In the genomic region with DNA sequence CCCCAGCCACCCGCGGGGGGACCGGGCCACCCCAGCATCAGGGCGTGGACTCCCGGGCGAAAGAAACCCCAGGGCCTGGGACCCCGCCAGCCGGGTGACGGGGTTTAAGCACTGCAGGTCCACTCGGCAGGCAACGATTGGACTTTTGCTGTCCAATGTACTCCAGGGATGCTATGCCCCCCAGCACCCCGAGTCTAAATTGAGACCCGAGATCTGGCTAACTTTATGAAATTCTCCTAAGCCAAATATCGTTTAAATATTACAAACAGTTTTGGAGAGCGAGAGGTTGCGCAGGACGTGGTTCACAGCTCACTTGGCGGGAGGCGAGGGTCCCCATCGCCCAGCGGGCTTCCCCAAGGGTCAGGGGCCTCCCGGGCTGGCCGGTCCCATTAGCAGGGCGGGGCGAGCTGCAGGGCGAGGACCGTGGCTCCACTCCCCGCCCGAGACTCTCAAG, we compare ENCODE assay signal across 8 cellular contexts. TPM values are rescaled to one million over a fixed set of nuclear protein-coding genes. Genes with fewer than 3 reads are reported as not detected.
DNase-seq lines count a peak whose midpoint lies in the region; ATAC-seq and TF ChIP-seq lines count a peak whose summit lies in the region.

No MANE protein-coding gene starts in this region.

- H3K4me3 ChIP-seq in MM.1S (ENCODE audit: low read length) (peak overlapping the region; percentile 90), mesendoderm (ENCODE audit: low read length) (peak overlapping the region; percentile 15), urinary bladder (ENCODE audit: low read depth, low read length) (peak overlapping the region; percentile 97)

- H2BK15ac ChIP-seq in mesendoderm (replicated peaks; ENCODE audit: low read depth), result no peak overlapping the region

- peak overlapping the region; percentile 49 for H3K56ac ChIP-seq in mesendoderm (ENCODE audit: low read length)

- peak overlapping the region; percentile 90 for H2AFZ ChIP-seq in MM.1S (ENCODE audit: low read length)

- H3K9me3 Mint-ChIP-seq in T-helper 1 cell treated with Interleukin-12 subunit alpha and Interleukin-12 subunit beta and Interleukin-4 antibody, amounts not matched to agents 30 μg/mL and 1 μg/mL, for 36 hours, result no peaks in the 10 kb centered on the region
- H3K9me3 Mint-ChIP-seq in chondrocyte (ENCODE audit: low read depth), result no peaks in the 10 kb centered on the region

- H3K36me3 Mint-ChIP-seq in T-helper 1 cell treated with Interleukin-12 subunit alpha and Interleukin-12 subunit beta and Interleukin-4 antibody, amounts not matched to agents 30 μg/mL and 1 μg/mL, for 36 hours (ENCODE audit: low read depth), result peaks cover 11% of the 10 kb centered on the region
- peaks cover 7% of the 10 kb centered on the region for H3K36me3 Mint-ChIP-seq in chondrocyte (ENCODE audit: low read depth)

- no peaks in the 10 kb centered on the region for H3K9me3 ChIP-seq in MM.1S (replicated peaks; ENCODE audit: insufficient read depth, low read length)

- H3K27me3 ChIP-seq in MM.1S (replicated peaks; ENCODE audit: insufficient read depth, low read length) (peaks cover 44% of the 10 kb centered on the region), mesendoderm (ENCODE audit: insufficient read depth, low read length, poor library complexity) (no peaks in the 10 kb centered on the region)

- peaks cover 5% of the 10 kb centered on the region for H3K27me3 Mint-ChIP-seq in T-helper 1 cell treated with Interleukin-12 subunit alpha and Interleukin-12 subunit beta and Interleukin-4 antibody, amounts not matched to agents 30 μg/mL and 1 μg/mL, for 36 hours (ENCODE audit: low read depth)
- no peaks in the 10 kb centered on the region for H3K27me3 Mint-ChIP-seq in chondrocyte (ENCODE audit: low read depth)

- H3K4me2 ChIP-seq in MM.1S (ENCODE audit: low read depth, low read length) (peak overlapping the region; percentile 97), mesendoderm (ENCODE audit: low read length) (peak overlapping the region; percentile 51)

- DNase-seq in T-helper 1 cell (no peak), MM.1S (no peak), chondrocyte (ENCODE audit: low spot score) (no peak), mesendoderm (no peak), HuH-7.5 (ENCODE audit: low spot score) (no peak)

- no peaks in the 10 kb centered on the region; the same call in 1 of the 2 replicates for H4K20me1 ChIP-seq in MM.1S (ENCODE audit: insufficient read depth, low read length)

- H3K9ac ChIP-seq in MM.1S (ENCODE audit: low read length) (peak overlapping the region; percentile 89; the same call in 1 of the 2 replicates), mesendoderm (ENCODE audit: low read length) (peak overlapping the region; percentile 52)

- H4K8ac ChIP-seq in mesendoderm (ENCODE audit: low read depth, low read length), result no peak overlapping the region

- TF ChIP-seq CTCF in MM.1S (IDR thresholded peaks at IDR 0.05; ENCODE audit: low read length) (no peak), chondrocyte (IDR thresholded peaks at IDR 0.05) (no peak)

- H3K27ac Mint-ChIP-seq in T-helper 1 cell treated with Interleukin-12 subunit alpha and Interleukin-12 subunit beta and Interleukin-4 antibody, amounts not matched to agents 30 μg/mL and 1 μg/mL, for 36 hours, result peak overlapping the region; percentile 52
- peak overlapping the region; percentile 57 for H3K27ac Mint-ChIP-seq in chondrocyte (ENCODE audit: unreplicated experiment)

- no peak overlapping the region for H2AK5ac ChIP-seq in mesendoderm (ENCODE audit: low read length)

- ATAC-seq in HG03520 (IDR thresholded peaks at IDR 0.05; ENCODE audit: unreplicated experiment), result no peak

- no CpG with 5 or more reads among the region's 29 CpGs for WGBS in mesendoderm (ENCODE audit: extremely low coverage, insufficient coverage, low lambda C conversion rate)
- WGBS in urinary bladder, result 0% methylated on average over 29 of the region's 29 CpGs

- H2BK120ac ChIP-seq in mesendoderm (ENCODE audit: low read depth, low read length), result no peak overlapping the region

- peak overlapping the region; percentile 92 for H3K4me3 Mint-ChIP-seq in T-helper 1 cell treated with Interleukin-12 subunit alpha and Interleukin-12 subunit beta and Interleukin-4 antibody, amounts not matched to agents 30 μg/mL and 1 μg/mL, for 36 hours
- peak overlapping the region; percentile 89 for H3K4me3 Mint-ChIP-seq in chondrocyte (ENCODE audit: unreplicated experiment)

- H3K9me2 ChIP-seq in MM.1S (replicated peaks; ENCODE audit: insufficient read depth, low read length), result no peaks in the 10 kb centered on the region

- no peak overlapping the region for H3K23ac ChIP-seq in mesendoderm (ENCODE audit: low read length)

- peaks cover 10% of the 10 kb centered on the region for H3K4me1 ChIP-seq in MM.1S (ENCODE audit: low read length)
- no peaks in the 10 kb centered on the region for H3K4me1 ChIP-seq in mesendoderm (ENCODE audit: control insufficient read depth, low read depth, low read length)
- H3K4me1 ChIP-seq in urinary bladder (ENCODE audit: insufficient read depth), result no peaks in the 10 kb centered on the region

- H3K27ac ChIP-seq in MM.1S (ENCODE audit: low read length) (no peak overlapping the region), mesendoderm (ENCODE audit: low read depth, low read length) (no peak overlapping the region), urinary bladder (ENCODE audit: low read depth) (no peak overlapping the region)

- H3K4ac ChIP-seq in mesendoderm (ENCODE audit: low read depth, low read length), result no peak overlapping the region

- H3K36me3 ChIP-seq in MM.1S (replicated peaks; ENCODE audit: insufficient read depth, low read length) (peaks cover 3% of the 10 kb centered on the region; the same call in 1 of the 2 replicates), mesendoderm (ENCODE audit: control insufficient read depth, insufficient read depth, low read length) (peaks cover 10% of the 10 kb centered on the region), urinary bladder (ENCODE audit: insufficient read depth) (no peaks in the 10 kb centered on the region)

- H4K5ac ChIP-seq in mesendoderm (ENCODE audit: low read length), result no peak overlapping the region

- H3K4me1 Mint-ChIP-seq in T-helper 1 cell treated with Interleukin-12 subunit alpha and Interleukin-12 subunit beta and Interleukin-4 antibody, amounts not matched to agents 30 μg/mL and 1 μg/mL, for 36 hours (ENCODE audit: low read depth), result peaks cover 9% of the 10 kb centered on the region
- peaks cover 18% of the 10 kb centered on the region for H3K4me1 Mint-ChIP-seq in chondrocyte (ENCODE audit: low read depth)

- H3K79me2 ChIP-seq in MM.1S (ENCODE audit: low read length), result peaks cover 33% of the 10 kb centered on the region
- peaks cover 16% of the 10 kb centered on the region for H3K79me2 ChIP-seq in mesendoderm (ENCODE audit: control insufficient read depth, insufficient read depth, low read length)

- H2BK5ac ChIP-seq in mesendoderm (ENCODE audit: low read length), result no peak overlapping the region

- H3F3A ChIP-seq in MM.1S (ENCODE audit: insufficient read depth, low read length), result no peaks in the 10 kb centered on the region

- H3K79me1 ChIP-seq in mesendoderm (ENCODE audit: low read length), result peaks cover 14% of the 10 kb centered on the region

- no peak overlapping the region for H3K18ac ChIP-seq in mesendoderm (ENCODE audit: low read length)

RNA-seq across cellular contexts. Expression of a gene that starts 0.4 kb away (rescaled TPM):
- total RNA-seq in chondrocyte (22.7 to 24.6 TPM (median 24.4 TPM) in 3 replicates), urinary bladder (8.6 TPM)
- 151 TPM for polyA plus RNA-seq in mesendoderm (2013, experiment 1 of 2)
- polyA plus RNA-seq in mesendoderm (2013, experiment 2 of 2), result 158 TPM
- polyA plus RNA-seq in urinary bladder, result 56.7 TPM

RNA-seq across cellular contexts. Expression of a gene that starts 20.5 kb away (rescaled TPM):
- total RNA-seq in chondrocyte (9.1 to 19.6 TPM (median 19.5 TPM) in 3 replicates), urinary bladder (8.9 TPM)
- polyA plus RNA-seq in mesendoderm (2013, experiment 1 of 2), result 8.3 TPM
- 8.7 TPM for polyA plus RNA-seq in mesendoderm (2013, experiment 2 of 2)
- 14.1 TPM for polyA plus RNA-seq in urinary bladder

RNA-seq across cellular contexts. Expression of a gene that starts 21.1 kb away (rescaled TPM):
- total RNA-seq in chondrocyte (0.60 TPM in 1 of 3 replicates, not detected in the others), urinary bladder (not detected)
- not detected for polyA plus RNA-seq in mesendoderm (2013, experiment 1 of 2)
- polyA plus RNA-seq in mesendoderm (2013, experiment 2 of 2), result 0.10 TPM
- polyA plus RNA-seq in urinary bladder, result not detected

RNA-seq across cellular contexts. Expression of a gene that starts 45.8 kb away (rescaled TPM):
- total RNA-seq in chondrocyte (0.50 TPM in 1 of 3 replicates, not detected in the others), urinary bladder (not detected)
- polyA plus RNA-seq in mesendoderm (2013, experiment 1 of 2), result not detected
- not detected for polyA plus RNA-seq in mesendoderm (2013, experiment 2 of 2)
- not detected for polyA plus RNA-seq in urinary bladder

Comparison
In these comparisons a context has a peak if more than half of its experiments do, and no peak if none do; other contexts are left out.
1. H3K4me3 ChIP-seq: peak in every context shown above with its lines; median percentile 97 in urinary bladder; 90 in MM.1S; 15 in mesendoderm.